Comparison of ENCODE assay signal across 1 cellular context in the genomic region with DNA sequence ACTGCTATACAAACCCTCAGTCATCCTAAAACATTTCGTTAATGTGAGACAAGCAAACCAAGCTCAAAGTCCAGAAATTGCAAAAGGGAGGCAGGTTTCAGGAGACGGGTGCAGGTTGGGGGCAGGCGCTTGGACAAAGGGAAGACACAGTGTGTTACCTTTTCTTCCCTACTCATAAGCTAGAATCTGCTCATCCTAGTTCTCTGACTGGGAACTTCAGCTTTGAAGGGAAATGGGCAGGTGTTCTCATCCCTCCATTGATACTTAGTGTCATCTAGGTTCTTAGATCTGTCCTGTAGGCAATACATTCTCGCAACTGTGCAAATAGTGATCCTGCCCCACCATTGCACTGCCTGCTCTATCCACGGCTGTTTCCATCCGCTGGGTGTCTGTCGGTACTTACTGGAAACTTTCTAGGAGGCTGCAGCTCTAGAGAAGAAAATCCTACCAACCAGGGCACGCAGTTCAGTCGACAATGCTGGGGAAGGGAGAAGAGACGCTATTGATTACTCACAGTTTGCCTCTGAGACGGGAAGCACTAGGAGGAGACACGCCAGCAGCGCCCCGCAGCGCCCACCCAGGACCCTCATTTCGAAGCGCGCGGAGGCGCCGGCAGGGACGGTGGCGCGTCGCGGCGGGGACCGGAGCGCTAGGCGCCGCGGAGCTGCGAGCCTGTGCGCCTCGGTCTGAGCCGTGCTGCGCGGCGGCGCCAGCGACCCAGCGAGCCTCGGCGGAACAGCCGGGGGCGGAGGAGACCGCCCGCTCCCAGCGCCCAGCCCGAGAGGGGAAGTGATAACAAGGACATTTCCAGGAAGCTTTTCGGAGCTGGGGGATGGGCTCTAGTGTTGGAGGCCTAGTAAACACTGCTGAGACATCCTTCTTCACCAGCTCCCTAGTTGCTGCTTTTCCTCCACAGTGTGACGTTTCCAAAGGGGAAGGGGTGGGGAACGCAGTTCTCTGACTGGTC.
A peak's percentile ranks its signal among the peaks of the same experiment; 100 is the strongest.
TF ChIP-seq lines count a peak whose summit lies in the region.

A gene (minus strand): TSS at position 737 of the 967 bp plus-strand sequence. CDS start 147 bp downstream, at position 590.

TF ChIP-seq in GM12878, 131 proteins besides CTCF, POLR2A, EP300 and RAD21:
- no peak for TF ChIP-seq TCF7 (IDR thresholded peaks at IDR 0.05; ENCODE audit: borderline replicate concordance)
- peak; percentile 40 for TF ChIP-seq IKZF1 (conservative IDR thresholded peaks at IDR 0.05)
- no peak for TF ChIP-seq SUPT20H (IDR thresholded peaks at IDR 0.05; ENCODE audit: borderline replicate concordance, control insufficient read depth, low read depth, low read length)
- TF ChIP-seq EED (IDR thresholded peaks at IDR 0.05; ENCODE audit: low read depth): 0 out of 2 replicates have a peak, but pooled peaks have one; percentile 18
- TF ChIP-seq KAT2A (conservative IDR thresholded peaks at IDR 0.05; ENCODE audit: control insufficient read depth, low read depth, low read length): no peak
- TF ChIP-seq, protein P1, sequence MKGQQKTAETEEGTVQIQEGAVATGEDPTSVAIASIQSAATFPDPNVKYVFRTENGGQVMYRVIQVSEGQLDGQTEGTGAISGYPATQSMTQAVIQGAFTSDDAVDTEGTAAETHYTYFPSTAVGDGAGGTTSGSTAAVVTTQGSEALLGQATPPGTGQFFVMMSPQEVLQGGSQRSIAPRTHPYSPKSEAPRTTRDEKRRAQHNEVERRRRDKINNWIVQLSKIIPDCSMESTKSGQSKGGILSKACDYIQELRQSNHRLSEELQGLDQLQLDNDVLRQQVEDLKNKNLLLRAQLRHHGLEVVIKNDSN (IDR thresholded peaks at IDR 0.05; ENCODE audit: borderline replicate concordance, extremely low read length, insufficient read depth, low read depth, low read length): no peak
- TF ChIP-seq CREB1 (IDR thresholded peaks at IDR 0.05; ENCODE audit: low read depth): no peak
- peak; percentile 98 for TF ChIP-seq HDAC6 (IDR thresholded peaks at IDR 0.05; ENCODE audit: unreplicated experiment)
- peak; percentile 45; the same call in 1 of the 2 replicates for TF ChIP-seq SPI1 (IDR thresholded peaks at IDR 0.05; ENCODE audit: borderline replicate concordance, insufficient read depth, low read depth, low read length)
- no peak for TF ChIP-seq HCFC1 (IDR thresholded peaks at IDR 0.05; ENCODE audit: low read length)
- TF ChIP-seq, protein P2, sequence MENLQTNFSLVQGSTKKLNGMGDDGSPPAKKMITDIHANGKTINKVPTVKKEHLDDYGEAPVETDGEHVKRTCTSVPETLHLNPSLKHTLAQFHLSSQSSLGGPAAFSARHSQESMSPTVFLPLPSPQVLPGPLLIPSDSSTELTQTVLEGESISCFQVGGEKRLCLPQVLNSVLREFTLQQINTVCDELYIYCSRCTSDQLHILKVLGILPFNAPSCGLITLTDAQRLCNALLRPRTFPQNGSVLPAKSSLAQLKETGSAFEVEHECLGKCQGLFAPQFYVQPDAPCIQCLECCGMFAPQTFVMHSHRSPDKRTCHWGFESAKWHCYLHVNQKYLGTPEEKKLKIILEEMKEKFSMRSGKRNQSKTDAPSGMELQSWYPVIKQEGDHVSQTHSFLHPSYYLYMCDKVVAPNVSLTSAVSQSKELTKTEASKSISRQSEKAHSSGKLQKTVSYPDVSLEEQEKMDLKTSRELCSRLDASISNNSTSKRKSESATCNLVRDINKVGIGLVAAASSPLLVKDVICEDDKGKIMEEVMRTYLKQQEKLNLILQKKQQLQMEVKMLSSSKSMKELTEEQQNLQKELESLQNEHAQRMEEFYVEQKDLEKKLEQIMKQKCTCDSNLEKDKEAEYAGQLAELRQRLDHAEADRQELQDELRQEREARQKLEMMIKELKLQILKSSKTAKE (IDR thresholded peaks at IDR 0.05; ENCODE audit: low read depth, poor library complexity, severe bottlenecking): no peak
- 0 out of 3 replicates have a peak, but pooled peaks of 1 of the 2 experiments have one; percentile 26 for TF ChIP-seq EGR1 (IDR thresholded peaks at IDR 0.05; ENCODE audit: borderline replicate concordance in 1 of 2, low read depth in 2 of 2, low read length in 2 of 2)
- TF ChIP-seq RAD51 (IDR thresholded peaks at IDR 0.05): no peak
- TF ChIP-seq MXI1 (IDR thresholded peaks at IDR 0.05; ENCODE audit: low read depth, low read length): no peak
- TF ChIP-seq POU2F2 (IDR thresholded peaks at IDR 0.05; ENCODE audit: borderline replicate concordance, low read depth, low read length): no peak
- TF ChIP-seq, protein P3, sequence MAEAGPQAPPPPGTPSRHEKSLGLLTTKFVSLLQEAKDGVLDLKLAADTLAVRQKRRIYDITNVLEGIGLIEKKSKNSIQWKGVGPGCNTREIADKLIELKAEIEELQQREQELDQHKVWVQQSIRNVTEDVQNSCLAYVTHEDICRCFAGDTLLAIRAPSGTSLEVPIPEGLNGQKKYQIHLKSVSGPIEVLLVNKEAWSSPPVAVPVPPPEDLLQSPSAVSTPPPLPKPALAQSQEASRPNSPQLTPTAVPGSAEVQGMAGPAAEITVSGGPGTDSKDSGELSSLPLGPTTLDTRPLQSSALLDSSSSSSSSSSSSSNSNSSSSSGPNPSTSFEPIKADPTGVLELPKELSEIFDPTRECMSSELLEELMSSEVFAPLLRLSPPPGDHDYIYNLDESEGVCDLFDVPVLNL (IDR thresholded peaks at IDR 0.05; ENCODE audit: low read depth, low read length): no peak
